Comparison of ENCODE assay signal across 8 cellular contexts in genomic region chr5:123813937-123814624, GRCh38.
DNase-seq lines count a peak whose midpoint lies in the region; TF ChIP-seq lines count a peak whose summit lies in the region.

No MANE protein-coding gene starts in this region.

- TF ChIP-seq CTCF in LNCaP clone FGC (IDR thresholded peaks at IDR 0.05; ENCODE audit: control insufficient read depth, extremely low read depth, insufficient read depth) (no peak), SK-N-SH (IDR thresholded peaks at IDR 0.05) (no peak)

- H3K4me1 ChIP-seq in SK-N-SH (ENCODE audit: control insufficient read depth in 1 of 2, insufficient read depth in 2 of 2, low read depth in 1 of 2, low read length in 1 of 2) (peaks cover 20 to 29% of the 10 kb centered on the region in 2 experiments), iPS-20b (ENCODE audit: insufficient read depth, low read length) (peaks cover 53% of the 10 kb centered on the region)
- H3K4me1 ChIP-seq in CD4-positive, alpha-beta memory T cell (ENCODE audit: insufficient read depth, low read length): no peaks in the 10 kb centered on the region

- no peaks in the 10 kb centered on the region for H4K20me1 ChIP-seq in SK-N-SH (ENCODE audit: insufficient read depth)

- no peaks in the 10 kb centered on the region for H3K4me1 Mint-ChIP-seq in activated T-helper 1 cell treated with anti-CD3 and anti-CD28 coated beads, Interleukin-12 subunit alpha, Interleukin-12 subunit beta, Interleukin-2, Interleukin-4 antibody, amounts not matched to agents 30 ng/mL and 10 ng/mL and 1 ng/mL, durations not matched to agents 14 hours and 24 hours and 36 hours (ENCODE audit: low read depth)
- H3K4me1 Mint-ChIP-seq in CD4-positive, alpha-beta memory T cell: no peaks in the 10 kb centered on the region
- H3K4me1 Mint-ChIP-seq in immature natural killer cell: no peaks in the 10 kb centered on the region

- H3K27ac Mint-ChIP-seq in activated T-helper 1 cell treated with anti-CD3 and anti-CD28 coated beads, Interleukin-12 subunit alpha, Interleukin-12 subunit beta, Interleukin-2, Interleukin-4 antibody, amounts not matched to agents 30 ng/mL and 10 ng/mL and 1 ng/mL, durations not matched to agents 14 hours and 24 hours and 36 hours: no peak overlapping the region
- no peak overlapping the region for H3K27ac Mint-ChIP-seq in CD4-positive, alpha-beta memory T cell
- no peak overlapping the region for H3K27ac Mint-ChIP-seq in immature natural killer cell

- H3K9me3 ChIP-seq in SK-N-SH: no peaks in the 10 kb centered on the region
- no peaks in the 10 kb centered on the region for H3K9me3 ChIP-seq in iPS-20b (ENCODE audit: insufficient read depth, low read depth, low read length)
- H3K9me3 ChIP-seq in CD4-positive, alpha-beta memory T cell (ENCODE audit: control insufficient read depth in 1 of 2, low read length in 2 of 2): no peaks in the 10 kb centered on the region

- TF ChIP-seq EP300 in SK-N-SH (IDR thresholded peaks at IDR 0.05; ENCODE audit: borderline replicate concordance in 1 of 2, low read depth in 1 of 2, low read length in 1 of 2): peak; percentile 15 to 33; a peak in 3 of 4 replicates

- H3K27ac ChIP-seq in SK-N-SH (ENCODE audit: low read depth in 2 of 2, low read length in 1 of 2): peak overlapping the region; percentile 55 to 91
- no peak overlapping the region for H3K27ac ChIP-seq in iPS-20b (ENCODE audit: low read length)
- no peak overlapping the region for H3K27ac ChIP-seq in CD4-positive, alpha-beta memory T cell (ENCODE audit: low read depth, low read length)

- H3K36me3 ChIP-seq in SK-N-SH (replicated peaks in 1 of 2; ENCODE audit: control insufficient read depth in 1 of 2, insufficient read depth in 2 of 2, low read length in 1 of 2): no peaks in the 10 kb centered on the region
- no peaks in the 10 kb centered on the region for H3K36me3 ChIP-seq in iPS-20b (ENCODE audit: insufficient read depth, low read depth, low read length)
- no peaks in the 10 kb centered on the region for H3K36me3 ChIP-seq in CD4-positive, alpha-beta memory T cell (ENCODE audit: insufficient read depth, low read length)

- H3K9me2 ChIP-seq in SK-N-SH: no peaks in the 10 kb centered on the region

- 15% methylated on average over 10 of the region's 10 CpGs for WGBS in SK-N-SH (ENCODE audit: low lambda C conversion rate)

- peak overlapping the region; percentile 71 for H3K4me2 ChIP-seq in SK-N-SH

- peak overlapping the region; percentile 23; the same call in 1 of the 2 replicates for H2AFZ ChIP-seq in SK-N-SH (ENCODE audit: low read depth)

- H3K9me3 Mint-ChIP-seq in activated T-helper 1 cell treated with anti-CD3 and anti-CD28 coated beads, Interleukin-12 subunit alpha, Interleukin-12 subunit beta, Interleukin-2, Interleukin-4 antibody, amounts not matched to agents 30 ng/mL and 10 ng/mL and 1 ng/mL, durations not matched to agents 14 hours and 24 hours and 36 hours: no peaks in the 10 kb centered on the region
- H3K9me3 Mint-ChIP-seq in CD4-positive, alpha-beta memory T cell: peaks cover 0 to 4% (median 0%) of the 10 kb centered on the region in 8 donors
- H3K9me3 Mint-ChIP-seq in immature natural killer cell: peaks cover 0 to 11% (median 0%) of the 10 kb centered on the region in 6 donors

- intact Hi-C loops in activated T-helper 1 cell treated with anti-CD3 and anti-CD28 coated beads, Interleukin-12 subunit alpha, Interleukin-12 subunit beta, Interleukin-2, Interleukin-4 antibody, amounts not matched to agents 30 ng/mL and 10 ng/mL and 1 ng/mL, durations not matched to agents 14 hours and 24 hours and 36 hours (cut with micrococcal nuclease): no loop called here
- intact Hi-C loops in CD4-positive, alpha-beta memory T cell (cut with micrococcal nuclease): no loop called here

- POLR2A ChIA-PET in SK-N-SH (lab: Yijun Ruan, JAX): interaction anchor here (0.8 kb wide), 1 partner anchor 68 kb away, joined by 3 read pairs; no protein-coding TSS in a partner anchor
- POLR2A ChIA-PET in CD4-positive, alpha-beta memory T cell (lab: Charles Lee; ENCODE audit: partially characterized antibody): no interaction called here

- TF ChIP-seq RAD21 in SK-N-SH (IDR thresholded peaks at IDR 0.05; ENCODE audit: low read length): no peak

- H3K4me3 ChIP-seq in LNCaP clone FGC (ENCODE audit: low read depth, low read length): no peak overlapping the region
- peak overlapping the region; percentile 12 to 22; a peak in 3 of 4 replicates for H3K4me3 ChIP-seq in SK-N-SH (ENCODE audit: low read depth in 2 of 2, low read length in 1 of 2)
- no peak overlapping the region for H3K4me3 ChIP-seq in iPS-20b (ENCODE audit: low read length)
- no peak overlapping the region for H3K4me3 ChIP-seq in CD4-positive, alpha-beta memory T cell (ENCODE audit: low read length in 2 of 2)

- H3K27me3 Mint-ChIP-seq in activated T-helper 1 cell treated with anti-CD3 and anti-CD28 coated beads, Interleukin-12 subunit alpha, Interleukin-12 subunit beta, Interleukin-2, Interleukin-4 antibody, amounts not matched to agents 30 ng/mL and 10 ng/mL and 1 ng/mL, durations not matched to agents 14 hours and 24 hours and 36 hours (ENCODE audit: insufficient read depth): no peaks in the 10 kb centered on the region
- no peaks in the 10 kb centered on the region for H3K27me3 Mint-ChIP-seq in CD4-positive, alpha-beta memory T cell
- peaks cover 0 to 4% (median 0%) of the 10 kb centered on the region in 3 donors for H3K27me3 Mint-ChIP-seq in immature natural killer cell (ENCODE audit: low read depth in 3 of 3)

- no peaks in the 10 kb centered on the region for H3K79me2 ChIP-seq in SK-N-SH (ENCODE audit: insufficient read depth)

- H3K4me3 Mint-ChIP-seq in activated T-helper 1 cell treated with anti-CD3 and anti-CD28 coated beads, Interleukin-12 subunit alpha, Interleukin-12 subunit beta, Interleukin-2, Interleukin-4 antibody, amounts not matched to agents 30 ng/mL and 10 ng/mL and 1 ng/mL, durations not matched to agents 14 hours and 24 hours and 36 hours: no peak overlapping the region
- no peak overlapping the region for H3K4me3 Mint-ChIP-seq in CD4-positive, alpha-beta memory T cell
- H3K4me3 Mint-ChIP-seq in immature natural killer cell: no peak overlapping the region

- DNase-seq in DMS 273 treated with DMSO at 0.1 percent for 48 hours (lab: John Stamatoyannopoulos, UW) (peak; percentile 25), LNCaP clone FGC (ENCODE audit: low read depth) (peak; percentile 94), SK-N-SH (peak; percentile 19), immature natural killer cell (no peak), KBM-7 (no peak)
- no peak for DNase-seq in activated T-helper 1 cell treated with anti-CD3 and anti-CD28 coated beads, Interleukin-12 subunit alpha, Interleukin-12 subunit beta, Interleukin-2, Interleukin-4 antibody, amounts not matched to agents 30 ng/mL and 10 ng/mL and 1 ng/mL, durations not matched to agents 14 hours and 24 hours and 36 hours (ENCODE audit: low spot score)
- no peak for DNase-seq in CD4-positive, alpha-beta memory T cell

- H3F3A ChIP-seq in SK-N-SH (replicated peaks; ENCODE audit: insufficient read depth): peaks cover 6% of the 10 kb centered on the region

- in situ Hi-C loops in KBM-7 (cut with MboI; ENCODE audit: low pct_unique_long_range_greater_than_20kb, low sequenced_read_pairs): no loop called here

- CTCF ChIA-PET in SK-N-SH (lab: Yijun Ruan, JAX): interaction anchor here (1.0 to 1.4 kb wide), 3 partner anchors 11 to 96 kb away, joined by 3 read pairs; no protein-coding TSS in a partner anchor
- CTCF ChIA-PET in CD4-positive, alpha-beta memory T cell (lab: Charles Lee; ENCODE audit: partially characterized antibody): no interaction called here

- H3K9ac ChIP-seq in SK-N-SH (peak overlapping the region; percentile 53), iPS-20b (ENCODE audit: low read depth, low read length) (peak overlapping the region; percentile 19; the same call in 1 of the 2 replicates)

- H3K27me3 ChIP-seq in SK-N-SH (ENCODE audit: insufficient read depth) (no peaks in the 10 kb centered on the region), iPS-20b (ENCODE audit: insufficient read depth, low read length) (no peaks in the 10 kb centered on the region)
- no peaks in the 10 kb centered on the region for H3K27me3 ChIP-seq in CD4-positive, alpha-beta memory T cell (ENCODE audit: insufficient read depth, low read length)

- no peaks in the 10 kb centered on the region for H3K36me3 Mint-ChIP-seq in activated T-helper 1 cell treated with anti-CD3 and anti-CD28 coated beads, Interleukin-12 subunit alpha, Interleukin-12 subunit beta, Interleukin-2, Interleukin-4 antibody, amounts not matched to agents 30 ng/mL and 10 ng/mL and 1 ng/mL, durations not matched to agents 14 hours and 24 hours and 36 hours (ENCODE audit: low read depth)
- H3K36me3 Mint-ChIP-seq in CD4-positive, alpha-beta memory T cell: no peaks in the 10 kb centered on the region
- no peaks in the 10 kb centered on the region for H3K36me3 Mint-ChIP-seq in immature natural killer cell

TF ChIP-seq in SK-N-SH, 30 proteins besides CTCF, POLR2A, EP300 and RAD21 (continues in another document):
- TF ChIP-seq FOSL2 (IDR thresholded peaks at IDR 0.05; ENCODE audit: borderline replicate concordance, low read depth) (no peak), FOXJ3 (CRISPR knock-in tag; IDR thresholded peaks at IDR 0.05) (peak; percentile 47; the same call in 1 of the 2 replicates), RXRA (IDR thresholded peaks at IDR 0.05; ENCODE audit: borderline replicate concordance, low read depth) (no peak), YY1 (IDR thresholded peaks at IDR 0.05; ENCODE audit: low read depth) (no peak), RFX5 (IDR thresholded peaks at IDR 0.05; ENCODE audit: low read length) (no peak), SIN3A (IDR thresholded peaks at IDR 0.05; ENCODE audit: borderline replicate concordance, low read depth, low read length) (no peak), EZH2phosphoT487 (IDR thresholded peaks at IDR 0.05; ENCODE audit: borderline replicate concordance, low read depth) (no peak), ELF1 (IDR thresholded peaks at IDR 0.05) (no peak), POLR2AphosphoS5 (IDR thresholded peaks at IDR 0.05; ENCODE audit: low read depth, low read length) (no peak)

Comparison
In these comparisons a context has a peak if more than half of its experiments do, and no peak if none do; other contexts are left out.
1. DNase-seq: peak in DMS 273 treated with DMSO at 0.1 percent for 48 hours (single experiment), LNCaP clone FGC (single experiment) and SK-N-SH (single experiment); none in activated T-helper 1 cell treated with anti-CD3 and anti-CD28 coated beads, Interleukin-12 subunit alpha, Interleukin-12 subunit beta, Interleukin-2, Interleukin-4 antibody, amounts not matched to agents 30 ng/mL and 10 ng/mL and 1 ng/mL, durations not matched to agents 14 hours and 24 hours and 36 hours (single experiment), CD4-positive, alpha-beta memory T cell (0 of 5), immature natural killer cell (0 of 3) and KBM-7 (single experiment).
2. H3K4me3 ChIP-seq: peak in SK-N-SH (2 of 2); none in LNCaP clone FGC (single experiment), iPS-20b (single experiment) and CD4-positive, alpha-beta memory T cell (0 of 2).
3. H3K27ac ChIP-seq: peak in SK-N-SH (2 of 2); none in iPS-20b (single experiment) and CD4-positive, alpha-beta memory T cell (single experiment).